Comparison of ENCODE assay signal across 23 cellular contexts in the genomic region with DNA sequence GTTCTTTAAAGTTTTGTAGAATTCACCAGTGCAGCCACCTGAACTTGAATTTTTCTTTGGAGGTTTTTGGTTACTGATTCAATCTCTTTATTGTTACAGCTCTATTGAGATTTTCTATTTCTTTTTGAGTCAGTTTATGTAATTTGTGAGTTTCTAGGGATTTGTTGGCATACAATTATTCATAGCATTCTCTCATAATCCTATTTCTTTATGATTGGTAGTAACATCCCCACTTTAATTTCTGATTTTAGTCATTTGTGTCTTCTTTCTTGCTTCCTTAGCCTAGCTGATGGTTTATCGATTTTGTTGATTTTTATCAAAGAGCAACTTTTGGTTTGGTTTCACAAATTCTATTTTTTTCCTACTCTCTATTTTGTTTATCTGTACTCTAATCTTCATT. TPM values are rescaled to one million over a fixed set of nuclear protein-coding genes. Genes with fewer than 3 reads are reported as not detected.
DNase-seq lines count a peak whose midpoint lies in the region; ATAC-seq and TF ChIP-seq lines count a peak whose summit lies in the region.
"Had no signal": no experiment of that assay in that cellular context is flagged by ENCODE, and none has a peak within 500 bp of the region (broad histone marks: within the 10 kb centered on the region; RNA-seq: fewer than 3 reads in every experiment).

No MANE protein-coding gene starts in this region.

- peak overlapping the region; percentile 63 for H3K27ac Mint-ChIP-seq in activated naive CD4-positive, alpha-beta T cell treated with anti-CD3 and anti-CD28 coated beads, Interleukin-2, amount 50 U/mL, for 24 hours
- H3K27ac Mint-ChIP-seq in activated naive CD4-positive, alpha-beta T cell treated with anti-CD3 and anti-CD28 coated beads, Interleukin-2, amount 10 ng/mL, durations not matched to agents 7 days and 5 days: no peak overlapping the region
- peak overlapping the region; percentile 22 for H3K27ac Mint-ChIP-seq in activated T-helper 17 cell treated with anti-CD3 and anti-CD28 coated beads, Interleukin-2, amount 50 U/mL, for 72 hours
- no peak overlapping the region for H3K27ac Mint-ChIP-seq in stimulated activated effector memory CD8-positive, alpha-beta T cell treated with anti-CD3 and anti-CD28 coated beads, Interleukin-12 subunit alpha, Interleukin-12 subunit beta, amount 100 ng/mL, for 72 hours
- no peak overlapping the region for H3K27ac Mint-ChIP-seq in neural progenitor cell
- H3K27ac Mint-ChIP-seq: CD4-positive, CD25-positive, alpha-beta regulatory T cell; CD8-positive, alpha-beta memory T cell had no signal

- no peak overlapping the region for H3K9ac ChIP-seq in neural progenitor cell
- H3K9ac ChIP-seq: BLaER1 had no signal

- H3K4me3 ChIP-seq in neural progenitor cell: no peak overlapping the region
- H3K4me3 ChIP-seq: BLaER1, GM12878 had no signal

- H3F3A ChIP-seq in neural progenitor cell (ENCODE audit: low read depth): no peaks in the 10 kb centered on the region

- no peaks in the 10 kb centered on the region for H3K9me3 ChIP-seq in neural progenitor cell (ENCODE audit: low read depth)
- H3K9me3 ChIP-seq: BE2C had no signal

- no peaks in the 10 kb centered on the region for H3K4me1 ChIP-seq in neural progenitor cell
- H3K4me1 ChIP-seq: BE2C, BLaER1 had no signal

- H3K36me3 ChIP-seq in neural progenitor cell: peaks cover 15% of the 10 kb centered on the region

- no peak for DNase-seq in activated naive CD4-positive, alpha-beta T cell treated with anti-CD3 and anti-CD28 coated beads, Interleukin-2, amount 10 ng/mL, durations not matched to agents 7 days and 5 days
- DNase-seq in stimulated activated effector memory CD8-positive, alpha-beta T cell treated with anti-CD3 and anti-CD28 coated beads, Interleukin-12 subunit alpha, Interleukin-12 subunit beta, amount 100 ng/mL, for 72 hours (ENCODE audit: low spot score in 2 of 2): no peak
- no peak for DNase-seq in neural progenitor cell (ENCODE audit: low spot score)
- DNase-seq: 8988T; ACHN; BE2C; C1 segment of cervical spinal cord; CD4-positive, alpha-beta memory T cell; CD4-positive, CD25-positive, alpha-beta regulatory T cell; CD8-positive, alpha-beta memory T cell; COR-L47; DMS 273 treated with DMSO at 0.1 percent for 48 hours; DMS153; DMS53; DMS79; DND-41; EL; GDM1 had no signal

- H2AFZ ChIP-seq in neural progenitor cell (replicated peaks): no peak overlapping the region

- no peak for TF ChIP-seq CTCF in neural progenitor cell (IDR thresholded peaks at IDR 0.05)

- H4K20me1 ChIP-seq in neural progenitor cell (ENCODE audit: low read depth): no peaks in the 10 kb centered on the region
- H4K20me1 ChIP-seq: BLaER1 had no signal

- H3K4me1 Mint-ChIP-seq in activated naive CD4-positive, alpha-beta T cell treated with anti-CD3 and anti-CD28 coated beads, Interleukin-2, amount 50 U/mL, for 24 hours: no peaks in the 10 kb centered on the region
- H3K4me1 Mint-ChIP-seq in activated naive CD4-positive, alpha-beta T cell treated with anti-CD3 and anti-CD28 coated beads, Interleukin-2, amount 10 ng/mL, durations not matched to agents 7 days and 5 days: no peaks in the 10 kb centered on the region
- no peaks in the 10 kb centered on the region for H3K4me1 Mint-ChIP-seq in activated T-helper 17 cell treated with anti-CD3 and anti-CD28 coated beads, Interleukin-2, amount 50 U/mL, for 72 hours
- no peaks in the 10 kb centered on the region for H3K4me1 Mint-ChIP-seq in stimulated activated effector memory CD8-positive, alpha-beta T cell treated with anti-CD3 and anti-CD28 coated beads, Interleukin-12 subunit alpha, Interleukin-12 subunit beta, amount 100 ng/mL, for 72 hours
- H3K4me1 Mint-ChIP-seq in neural progenitor cell: no peaks in the 10 kb centered on the region
- H3K4me1 Mint-ChIP-seq: CD14-positive monocyte had no signal

- H3K36me3 Mint-ChIP-seq in activated naive CD4-positive, alpha-beta T cell treated with anti-CD3 and anti-CD28 coated beads, Interleukin-2, amount 50 U/mL, for 24 hours: peaks cover 58% of the 10 kb centered on the region
- H3K36me3 Mint-ChIP-seq in activated naive CD4-positive, alpha-beta T cell treated with anti-CD3 and anti-CD28 coated beads, Interleukin-2, amount 10 ng/mL, durations not matched to agents 7 days and 5 days: peaks cover 79% of the 10 kb centered on the region
- peaks cover 92% of the 10 kb centered on the region for H3K36me3 Mint-ChIP-seq in activated T-helper 17 cell treated with anti-CD3 and anti-CD28 coated beads, Interleukin-2, amount 50 U/mL, for 72 hours (ENCODE audit: low read depth)
- peaks cover 59% of the 10 kb centered on the region for H3K36me3 Mint-ChIP-seq in stimulated activated effector memory CD8-positive, alpha-beta T cell treated with anti-CD3 and anti-CD28 coated beads, Interleukin-12 subunit alpha, Interleukin-12 subunit beta, amount 100 ng/mL, for 72 hours
- H3K36me3 Mint-ChIP-seq in neural progenitor cell: peaks cover 55% of the 10 kb centered on the region

- no peak overlapping the region for H3K4me2 ChIP-seq in neural progenitor cell
- H3K4me2 ChIP-seq: BLaER1 had no signal

- no peaks in the 10 kb centered on the region for H3K27me3 ChIP-seq in neural progenitor cell
- H3K27me3 ChIP-seq: BE2C, BLaER1 had no signal

- CTCF ChIA-PET in activated naive CD4-positive, alpha-beta T cell treated with anti-CD3 and anti-CD28 coated beads, Interleukin-2, amount 10 ng/mL, durations not matched to agents 7 days and 5 days (lab: Charles Lee): no interaction called here

- H3K4me3 Mint-ChIP-seq in activated naive CD4-positive, alpha-beta T cell treated with anti-CD3 and anti-CD28 coated beads, Interleukin-2, amount 50 U/mL, for 24 hours: no peak overlapping the region
- H3K4me3 Mint-ChIP-seq in activated naive CD4-positive, alpha-beta T cell treated with anti-CD3 and anti-CD28 coated beads, Interleukin-2, amount 10 ng/mL, durations not matched to agents 7 days and 5 days: no peak overlapping the region
- no peak overlapping the region for H3K4me3 Mint-ChIP-seq in activated T-helper 17 cell treated with anti-CD3 and anti-CD28 coated beads, Interleukin-2, amount 50 U/mL, for 72 hours
- no peak overlapping the region for H3K4me3 Mint-ChIP-seq in stimulated activated effector memory CD8-positive, alpha-beta T cell treated with anti-CD3 and anti-CD28 coated beads, Interleukin-12 subunit alpha, Interleukin-12 subunit beta, amount 100 ng/mL, for 72 hours
- H3K4me3 Mint-ChIP-seq in neural progenitor cell: no peak overlapping the region
- H3K4me3 Mint-ChIP-seq: CD14-positive monocyte; CD4-positive, alpha-beta memory T cell; CD4-positive, CD25-positive, alpha-beta regulatory T cell; CD8-positive, alpha-beta memory T cell had no signal

- H3K9me3 Mint-ChIP-seq in activated naive CD4-positive, alpha-beta T cell treated with anti-CD3 and anti-CD28 coated beads, Interleukin-2, amount 50 U/mL, for 24 hours: peaks cover 16% of the 10 kb centered on the region
- peaks cover 6% of the 10 kb centered on the region for H3K9me3 Mint-ChIP-seq in activated naive CD4-positive, alpha-beta T cell treated with anti-CD3 and anti-CD28 coated beads, Interleukin-2, amount 10 ng/mL, durations not matched to agents 7 days and 5 days
- peaks cover 4% of the 10 kb centered on the region for H3K9me3 Mint-ChIP-seq in activated T-helper 17 cell treated with anti-CD3 and anti-CD28 coated beads, Interleukin-2, amount 50 U/mL, for 72 hours
- H3K9me3 Mint-ChIP-seq in stimulated activated effector memory CD8-positive, alpha-beta T cell treated with anti-CD3 and anti-CD28 coated beads, Interleukin-12 subunit alpha, Interleukin-12 subunit beta, amount 100 ng/mL, for 72 hours: no peaks in the 10 kb centered on the region
- peaks cover 2% of the 10 kb centered on the region for H3K9me3 Mint-ChIP-seq in neural progenitor cell

- ATAC-seq in activated T-helper 17 cell treated with anti-CD3 and anti-CD28 coated beads, Interleukin-2, amount 50 U/mL, for 72 hours (replicated peaks): peak; percentile 40
- ATAC-seq in stimulated activated effector memory CD8-positive, alpha-beta T cell treated with anti-CD3 and anti-CD28 coated beads, Interleukin-12 subunit alpha, Interleukin-12 subunit beta, amount 100 ng/mL, for 72 hours: peak; percentile 57
- ATAC-seq: GM12878 had no signal

- no peaks in the 10 kb centered on the region for H3K27me3 Mint-ChIP-seq in activated naive CD4-positive, alpha-beta T cell treated with anti-CD3 and anti-CD28 coated beads, Interleukin-2, amount 50 U/mL, for 24 hours
- H3K27me3 Mint-ChIP-seq in activated naive CD4-positive, alpha-beta T cell treated with anti-CD3 and anti-CD28 coated beads, Interleukin-2, amount 10 ng/mL, durations not matched to agents 7 days and 5 days: no peaks in the 10 kb centered on the region
- H3K27me3 Mint-ChIP-seq in activated T-helper 17 cell treated with anti-CD3 and anti-CD28 coated beads, Interleukin-2, amount 50 U/mL, for 72 hours: no peaks in the 10 kb centered on the region
- no peaks in the 10 kb centered on the region for H3K27me3 Mint-ChIP-seq in neural progenitor cell (ENCODE audit: insufficient read depth, low read depth)
- H3K27me3 Mint-ChIP-seq: CD4-positive, alpha-beta memory T cell; CD4-positive, CD25-positive, alpha-beta regulatory T cell; CD8-positive, alpha-beta memory T cell had no signal

- no peaks in the 10 kb centered on the region for H3K79me2 ChIP-seq in neural progenitor cell (ENCODE audit: low read depth)

- no peak overlapping the region for H3K27ac ChIP-seq in neural progenitor cell
- H3K27ac ChIP-seq: BLaER1 had no signal

RNA-seq across cellular contexts. Expression of gene BBS10, which starts 17.9 kb away (rescaled TPM):
- total RNA-seq in activated T-helper 17 cell treated with anti-CD3 and anti-CD28 coated beads, Interleukin-2, amount 50 U/mL, for 72 hours: 1 to 10 TPM; 2.8 to 3.8 TPM
- total RNA-seq in neural progenitor cell (ENCODE audit: low replicate concordance): 22.8 and 32.7 TPM in 2 replicates

Comparison
In these comparisons a context has a peak if more than half of its experiments do, and no peak if none do; other contexts are left out.
1. H3K27ac Mint-ChIP-seq: peak in activated naive CD4-positive, alpha-beta T cell treated with anti-CD3 and anti-CD28 coated beads, Interleukin-2, amount 50 U/mL, for 24 hours (single experiment) and activated T-helper 17 cell treated with anti-CD3 and anti-CD28 coated beads, Interleukin-2, amount 50 U/mL, for 72 hours (single experiment); none in activated naive CD4-positive, alpha-beta T cell treated with anti-CD3 and anti-CD28 coated beads, Interleukin-2, amount 10 ng/mL, durations not matched to agents 7 days and 5 days (single experiment), stimulated activated effector memory CD8-positive, alpha-beta T cell treated with anti-CD3 and anti-CD28 coated beads, Interleukin-12 subunit alpha, Interleukin-12 subunit beta, amount 100 ng/mL, for 72 hours (single experiment) and neural progenitor cell (single experiment).